1 cellular context compared by ENCODE assay signal in the genomic region with DNA sequence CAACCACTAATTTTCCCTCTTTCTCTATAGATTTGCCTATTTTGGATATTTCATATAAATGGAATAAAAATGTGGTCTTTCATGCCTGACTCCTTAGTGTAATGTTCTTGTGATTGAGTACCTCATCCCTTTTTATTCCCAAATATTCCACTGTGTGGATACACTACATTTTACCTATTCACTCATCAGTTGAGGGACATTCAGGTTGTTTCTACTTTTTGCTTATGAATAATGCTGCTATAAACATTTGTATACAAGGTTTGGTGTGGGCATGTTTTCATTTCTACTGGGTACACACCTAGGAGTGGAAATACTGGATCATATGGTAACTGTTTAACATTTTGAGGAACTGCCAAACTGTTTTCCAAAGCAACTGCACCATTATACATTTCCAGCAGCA.
TF ChIP-seq lines count a peak whose summit lies in the region.

No MANE protein-coding gene starts in this region.

TF ChIP-seq in HepG2, 621 proteins besides CTCF, POLR2A, EP300 and RAD21:
- TF ChIP-seq ZNF7 (CRISPR knock-in tag; IDR thresholded peaks at IDR 0.05) = no peak
- no peak for TF ChIP-seq ADNP (CRISPR knock-in tag; IDR thresholded peaks at IDR 0.05)
- no peak for TF ChIP-seq ZNF569 (CRISPR knock-in tag; IDR thresholded peaks at IDR 0.05; ENCODE audit: borderline replicate concordance)
- no peak for TF ChIP-seq NFIB (CRISPR knock-in tag; IDR thresholded peaks at IDR 0.05; ENCODE audit: borderline replicate concordance)
- TF ChIP-seq MIER3 (CRISPR knock-in tag; IDR thresholded peaks at IDR 0.05; ENCODE audit: borderline replicate concordance) = no peak
- TF ChIP-seq, protein P1, sequence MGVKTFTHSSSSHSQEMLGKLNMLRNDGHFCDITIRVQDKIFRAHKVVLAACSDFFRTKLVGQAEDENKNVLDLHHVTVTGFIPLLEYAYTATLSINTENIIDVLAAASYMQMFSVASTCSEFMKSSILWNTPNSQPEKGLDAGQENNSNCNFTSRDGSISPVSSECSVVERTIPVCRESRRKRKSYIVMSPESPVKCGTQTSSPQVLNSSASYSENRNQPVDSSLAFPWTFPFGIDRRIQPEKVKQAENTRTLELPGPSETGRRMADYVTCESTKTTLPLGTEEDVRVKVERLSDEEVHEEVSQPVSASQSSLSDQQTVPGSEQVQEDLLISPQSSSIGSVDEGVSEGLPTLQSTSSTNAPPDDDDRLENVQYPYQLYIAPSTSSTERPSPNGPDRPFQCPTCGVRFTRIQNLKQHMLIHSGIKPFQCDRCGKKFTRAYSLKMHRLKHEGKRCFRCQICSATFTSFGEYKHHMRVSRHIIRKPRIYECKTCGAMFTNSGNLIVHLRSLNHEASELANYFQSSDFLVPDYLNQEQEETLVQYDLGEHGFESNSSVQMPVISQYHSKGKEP (CRISPR knock-in tag; IDR thresholded peaks at IDR 0.05) = no peak
- no peak for TF ChIP-seq YEATS4 (CRISPR knock-in tag; IDR thresholded peaks at IDR 0.05; ENCODE audit: borderline replicate concordance)
- TF ChIP-seq KDM6A (CRISPR knock-in tag; IDR thresholded peaks at IDR 0.05; ENCODE audit: low read depth) = no peak
- TF ChIP-seq ZNF510 (CRISPR knock-in tag; IDR thresholded peaks at IDR 0.05; ENCODE audit: low read depth) = no peak
- no peak for TF ChIP-seq ETV5 (CRISPR knock-in tag; IDR thresholded peaks at IDR 0.05; ENCODE audit: borderline replicate concordance)
- TF ChIP-seq SIN3B (IDR thresholded peaks at IDR 0.05; ENCODE audit: low read length) = no peak
- TF ChIP-seq RBFOX2 (IDR thresholded peaks at IDR 0.05; ENCODE audit: low read depth, low read length) = no peak
- no peak for TF ChIP-seq ZNF639 (CRISPR knock-in tag; conservative IDR thresholded peaks at IDR 0.05)
- no peak for TF ChIP-seq ZNF619 (CRISPR knock-in tag; IDR thresholded peaks at IDR 0.05)
- TF ChIP-seq REXO4 (CRISPR knock-in tag; IDR thresholded peaks at IDR 0.05; ENCODE audit: borderline replicate concordance) = no peak
- no peak for TF ChIP-seq ZNF318 (CRISPR knock-in tag; IDR thresholded peaks at IDR 0.05)
